In genomic region chr6:158047120-158047518, GRCh38 we compare ENCODE assay signal across 12 cellular contexts.
DNase-seq lines count a peak whose midpoint lies in the region; ATAC-seq and TF ChIP-seq lines count a peak whose summit lies in the region.
"Had no signal": no experiment of that assay in that cellular context is flagged by ENCODE, and none has a peak within 500 bp of the region (broad histone marks: within the 10 kb centered on the region; RNA-seq: fewer than 3 reads in every experiment).

No MANE protein-coding gene starts in this region.

- DNase-seq in A172 (ENCODE audit: low spot score), result peak; percentile 72
- DNase-seq in T-cell, result peak in 16 of 34 experiments; percentile 12 to 51 (median 29)
- peak; percentile 70 for DNase-seq in activated naive CD8-positive, alpha-beta T cell treated with anti-CD3 and anti-CD28 coated beads, Interleukin-2, amount 10 ng/mL, durations not matched to agents 7 days and 5 days
- no peak for DNase-seq in dermis blood vessel endothelial cell
- no peak for DNase-seq in glutamatergic neuron
- no peak for DNase-seq in SW480 (ENCODE audit: low spot score)
- DNase-seq: amniotic stem cell, NCI-H2029 had no signal

- H3K4me1 Mint-ChIP-seq in T-cell (peaks cover 22 to 25% (median 22%) of the 10 kb centered on the region in 3 donors), glutamatergic neuron (ENCODE audit: low read depth, unreplicated experiment) (peaks cover 7% of the 10 kb centered on the region)
- H3K4me1 Mint-ChIP-seq in activated naive CD8-positive, alpha-beta T cell treated with anti-CD3 and anti-CD28 coated beads, Interleukin-2, amount 10 ng/mL, durations not matched to agents 7 days and 5 days, result peaks cover 25% of the 10 kb centered on the region

- H3K9me3 Mint-ChIP-seq in T-cell (no peaks in the 10 kb centered on the region), glutamatergic neuron (ENCODE audit: unreplicated experiment) (peaks cover 5% of the 10 kb centered on the region)
- H3K9me3 Mint-ChIP-seq in activated naive CD8-positive, alpha-beta T cell treated with anti-CD3 and anti-CD28 coated beads, Interleukin-2, amount 10 ng/mL, durations not matched to agents 7 days and 5 days, result no peaks in the 10 kb centered on the region

- H3K27me3 Mint-ChIP-seq in T-cell (no peaks in the 10 kb centered on the region), glutamatergic neuron (ENCODE audit: unreplicated experiment) (peaks cover 9% of the 10 kb centered on the region)
- no peaks in the 10 kb centered on the region for H3K27me3 Mint-ChIP-seq in activated naive CD8-positive, alpha-beta T cell treated with anti-CD3 and anti-CD28 coated beads, Interleukin-2, amount 10 ng/mL, durations not matched to agents 7 days and 5 days

- H3K4me3 Mint-ChIP-seq in T-cell (peak overlapping the region in 1 of 3 donors; percentile 72), glutamatergic neuron (ENCODE audit: unreplicated experiment) (no peak overlapping the region)
- H3K4me3 Mint-ChIP-seq in activated naive CD8-positive, alpha-beta T cell treated with anti-CD3 and anti-CD28 coated beads, Interleukin-2, amount 10 ng/mL, durations not matched to agents 7 days and 5 days, result peak overlapping the region; percentile 62

- TF ChIP-seq CTCF in glutamatergic neuron (IDR thresholded peaks at IDR 0.05; ENCODE audit: partially characterized antibody, unreplicated experiment), result no peak

- peaks cover 52% of the 10 kb centered on the region for H3K36me3 Mint-ChIP-seq in T-cell
- H3K36me3 Mint-ChIP-seq in activated naive CD8-positive, alpha-beta T cell treated with anti-CD3 and anti-CD28 coated beads, Interleukin-2, amount 10 ng/mL, durations not matched to agents 7 days and 5 days, result peaks cover 37% of the 10 kb centered on the region
- H3K36me3 Mint-ChIP-seq in glutamatergic neuron (ENCODE audit: unreplicated experiment), result no peaks in the 10 kb centered on the region

- peak overlapping the region in 2 of 3 donors; percentile 7 to 76 for H3K9ac ChIP-seq in skeletal muscle tissue (ENCODE audit: low read depth in 1 of 3, low read length in 3 of 3)
- H3K9ac ChIP-seq: BLaER1 had no signal

- ATAC-seq in T-cell (replicated peaks in 1 of 4) (peak; percentile 21 to 73 (median 66)), GM18907 (IDR thresholded peaks at IDR 0.05; ENCODE audit: unreplicated experiment) (no peak)
- ATAC-seq in activated naive CD8-positive, alpha-beta T cell treated with anti-CD3 and anti-CD28 coated beads, Interleukin-2, amount 10 ng/mL, durations not matched to agents 7 days and 5 days (ENCODE audit: low read depth), result peak; percentile 68

- POLR2A ChIA-PET in T-cell (lab: Charles Lee), result no interaction called here
- POLR2A ChIA-PET in activated naive CD8-positive, alpha-beta T cell treated with anti-CD3 and anti-CD28 coated beads, Interleukin-2, amount 10 ng/mL, durations not matched to agents 7 days and 5 days (lab: Charles Lee), result interaction anchor here (0.6 to 2.4 kb wide), 9 partner anchors 8 to 65 kb away, joined by 3 to 17 read pairs (median 4); partner anchors contain the start of gene SYNJ2

- peak overlapping the region in 2 of 3 donors; percentile 34 to 54 for H3K4me3 ChIP-seq in skeletal muscle tissue (ENCODE audit: low read length in 3 of 3)
- H3K4me3 ChIP-seq: BLaER1, suprapubic skin had no signal

- no peaks in the 10 kb centered on the region for H3K27me3 ChIP-seq in skeletal muscle tissue (ENCODE audit: control insufficient read depth in 3 of 3, insufficient read depth in 3 of 3, low read length in 3 of 3)
- H3K27me3 ChIP-seq: BLaER1, suprapubic skin had no signal

- CTCF ChIA-PET in T-cell (lab: Charles Lee), result interaction anchor here in 1 of 2 donors (1.0 kb wide), 1 partner anchor 21 kb away, joined by 4 read pairs; no protein-coding TSS in a partner anchor

- peak overlapping the region; percentile 69 to 71 for H3K27ac Mint-ChIP-seq in T-cell
- H3K27ac Mint-ChIP-seq in activated naive CD8-positive, alpha-beta T cell treated with anti-CD3 and anti-CD28 coated beads, Interleukin-2, amount 10 ng/mL, durations not matched to agents 7 days and 5 days, result peak overlapping the region; percentile 91
- H3K27ac Mint-ChIP-seq in glutamatergic neuron (ENCODE audit: unreplicated experiment), result no peak overlapping the region

- peaks cover 43 to 69% (median 56%) of the 10 kb centered on the region in 3 donors for H3K4me1 ChIP-seq in skeletal muscle tissue (ENCODE audit: control insufficient read depth in 3 of 3, insufficient read depth in 3 of 3, low read length in 3 of 3)

- no peaks in the 10 kb centered on the region for H3K9me3 ChIP-seq in skeletal muscle tissue (ENCODE audit: control insufficient read depth in 3 of 3, low read length in 3 of 3)
- H3K9me3 ChIP-seq: BLaER1, suprapubic skin had no signal

- H3K27ac ChIP-seq in skeletal muscle tissue (ENCODE audit: low read depth, low read length), result peak overlapping the region; percentile 47
- H3K27ac ChIP-seq: BLaER1, suprapubic skin had no signal

- peaks cover 0 to 4% (median 0%) of the 10 kb centered on the region in 3 donors for H3K36me3 ChIP-seq in skeletal muscle tissue (ENCODE audit: control insufficient read depth in 3 of 3, insufficient read depth in 3 of 3, low read length in 3 of 3)
- H3K36me3 ChIP-seq: BLaER1, suprapubic skin had no signal

Comparison
In these comparisons a context has a peak if more than half of its experiments do, and no peak if none do; other contexts are left out.
1. DNase-seq: peak in A172 (single experiment) and activated naive CD8-positive, alpha-beta T cell treated with anti-CD3 and anti-CD28 coated beads, Interleukin-2, amount 10 ng/mL, durations not matched to agents 7 days and 5 days (single experiment); none in dermis blood vessel endothelial cell (single experiment), glutamatergic neuron (single experiment) and SW480 (single experiment).